ENCODE assay signal across 8 cellular contexts in the genomic region with DNA sequence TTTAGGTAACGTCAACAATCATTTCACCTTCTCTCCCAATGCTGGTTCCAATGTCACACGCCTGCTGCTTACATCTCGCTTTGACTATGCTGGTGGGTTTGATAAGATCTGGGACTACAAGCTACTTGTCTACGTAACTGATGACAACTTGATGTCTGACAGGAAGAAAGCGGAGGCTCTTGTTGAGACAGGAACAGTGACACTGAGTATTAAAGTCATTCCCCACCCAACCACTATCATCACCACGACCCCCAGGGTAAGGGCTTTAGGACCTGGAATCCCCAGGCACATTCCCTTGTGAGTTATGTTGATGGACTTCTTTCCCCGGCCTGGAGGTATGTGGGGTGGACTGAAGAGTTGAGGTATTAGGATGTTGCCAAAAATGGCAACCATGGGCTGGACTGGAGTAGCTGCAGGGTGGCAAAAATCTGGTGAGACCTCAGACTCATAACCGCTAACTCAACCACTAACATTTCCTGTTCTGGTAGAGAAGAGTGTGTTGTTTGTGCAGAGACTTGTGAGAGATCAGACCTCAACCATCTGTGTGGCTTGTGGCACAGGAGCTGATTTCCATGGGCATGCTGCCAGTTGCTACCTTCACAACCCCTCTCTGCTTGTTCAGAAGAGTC. TPM values are rescaled to one million over a fixed set of nuclear protein-coding genes. Genes with fewer than 3 reads are reported as not detected.
DNase-seq lines count a peak whose midpoint lies in the region; ATAC-seq lines count a peak whose summit lies in the region.

No MANE protein-coding gene starts in this region.

- H3K4me3 Mint-ChIP-seq in activated CD4-positive, alpha-beta T cell treated with anti-CD3 and anti-CD28 coated beads for 36 hours: peak overlapping the region; percentile 19

- H3K27me3 Mint-ChIP-seq in activated CD4-positive, alpha-beta T cell treated with anti-CD3 and anti-CD28 coated beads for 36 hours: no peaks in the 10 kb centered on the region

- DNase-seq in activated CD4-positive, alpha-beta T cell treated with anti-CD3 and anti-CD28 coated beads for 36 hours: peak; percentile 82
- DNase-seq in NCI-H1048 (lab: John Stamatoyannopoulos, UW) (no peak), GM19240 (ENCODE audit: insufficient read length, low spot score) (no peak), RKO (ENCODE audit: low spot score) (no peak)

- H3K9me3 Mint-ChIP-seq in activated CD4-positive, alpha-beta T cell treated with anti-CD3 and anti-CD28 coated beads for 36 hours (ENCODE audit: low read depth): no peaks in the 10 kb centered on the region

- H3K36me3 Mint-ChIP-seq in activated CD4-positive, alpha-beta T cell treated with anti-CD3 and anti-CD28 coated beads for 36 hours (ENCODE audit: low read depth): no peaks in the 10 kb centered on the region

- peaks cover 57% of the 10 kb centered on the region for H3K4me1 Mint-ChIP-seq in activated CD4-positive, alpha-beta T cell treated with anti-CD3 and anti-CD28 coated beads for 36 hours

- intact Hi-C loops in activated CD4-positive, alpha-beta T cell treated with anti-CD3 and anti-CD28 coated beads for 36 hours (cut with DNase I, micrococcal nuclease): loop anchor here (1.0 to 5.0 kb wide), 7 partner anchors 20 to 345 kb away; partner anchors contain the start of gene ATXN7L1 (in 2 of the 2)

- CTCF ChIA-PET in activated CD4-positive, alpha-beta T cell treated with anti-CD3 and anti-CD28 coated beads for 36 hours (lab: Charles Lee): interaction anchor here (0.6 to 3.1 kb wide), 12 partner anchors 8 to 370 kb away, joined by 3 to 26 read pairs (median 3); no protein-coding TSS in a partner anchor

- POLR2A ChIA-PET in activated CD4-positive, alpha-beta T cell treated with anti-CD3 and anti-CD28 coated beads for 36 hours (lab: Charles Lee): interaction anchor here (0.6 to 1.8 kb wide), 3 partner anchors 182 to 256 kb away, joined by 4 to 5 read pairs (median 4); no protein-coding TSS in a partner anchor

- H3K27ac Mint-ChIP-seq in activated CD4-positive, alpha-beta T cell treated with anti-CD3 and anti-CD28 coated beads for 36 hours: peak overlapping the region; percentile 84

- peak; percentile 86 for ATAC-seq in GM18511 (IDR thresholded peaks at IDR 0.05; ENCODE audit: unreplicated experiment)
- ATAC-seq in HG03139 (IDR thresholded peaks at IDR 0.05; ENCODE audit: unreplicated experiment): peak; percentile 66
- peak; percentile 87 for ATAC-seq in activated CD4-positive, alpha-beta T cell treated with anti-CD3 and anti-CD28 coated beads for 36 hours
- ATAC-seq in esophagus mucosa: peak; percentile 25
- ATAC-seq in HG03135 (IDR thresholded peaks at IDR 0.05; ENCODE audit: unreplicated experiment): no peak

RNA-seq across cellular contexts. Expression of gene CDHR3, which starts 59.2 kb away (rescaled TPM):
- under 1 TPM; 0.55 to 0.93 TPM for total RNA-seq in activated CD4-positive, alpha-beta T cell treated with anti-CD3 and anti-CD28 coated beads for 36 hours
- 1.00 TPM for total RNA-seq in esophagus mucosa
